In genomic region chr12:95117178-95117599, GRCh38 we compare ENCODE assay signal across 8 cellular contexts. TPM values are rescaled to one million over a fixed set of nuclear protein-coding genes. Genes with fewer than 3 reads are reported as not detected.
DNase-seq lines count a peak whose midpoint lies in the region; ATAC-seq and TF ChIP-seq lines count a peak whose summit lies in the region.

No MANE protein-coding gene starts in this region.

- H3K4me2 ChIP-seq in DND-41 (ENCODE audit: insufficient read depth, low read length) (no peak overlapping the region), Loucy (ENCODE audit: low read depth, low read length, poor library complexity, severe bottlenecking) (peak overlapping the region; percentile 54)

- H3K79me2 ChIP-seq in DND-41 (ENCODE audit: insufficient read depth, low read length), result no peaks in the 10 kb centered on the region
- no peaks in the 10 kb centered on the region for H3K79me2 ChIP-seq in Loucy (ENCODE audit: insufficient read depth, low read length)

- H3K27me3 ChIP-seq in DND-41 (ENCODE audit: insufficient read depth, low read length, poor library complexity) (no peaks in the 10 kb centered on the region), Loucy (ENCODE audit: insufficient read depth, low read length, poor library complexity, severe bottlenecking) (no peaks in the 10 kb centered on the region), SJCRH30 (no peaks in the 10 kb centered on the region)

- no peak overlapping the region for H2AFZ ChIP-seq in DND-41 (ENCODE audit: low read depth, low read length)
- peak overlapping the region; percentile 32; the same call in 1 of the 2 replicates for H2AFZ ChIP-seq in Loucy (ENCODE audit: low read length)

- H3F3A ChIP-seq in Loucy (ENCODE audit: low read depth), result no peaks in the 10 kb centered on the region

- peak; percentile 82 for TF ChIP-seq CTCF in DND-41 (IDR thresholded peaks at IDR 0.05; ENCODE audit: borderline replicate concordance, extremely low read depth, low read length, poor library complexity, severe bottlenecking)
- peak; percentile 83 for TF ChIP-seq CTCF in Loucy (conservative IDR thresholded peaks at IDR 0.05; ENCODE audit: low read length)

- H3K9ac ChIP-seq in DND-41 (ENCODE audit: low read depth, low read length), result no peak overlapping the region
- H3K9ac ChIP-seq in Loucy (ENCODE audit: low read depth, low read length, poor library complexity, severe bottlenecking), result no peak overlapping the region

- H3K9me2 ChIP-seq in Loucy (replicated peaks; ENCODE audit: low read depth, low read length), result no peaks in the 10 kb centered on the region

- no peaks in the 10 kb centered on the region for H4K20me1 ChIP-seq in DND-41 (ENCODE audit: insufficient read depth, low read length)
- no peaks in the 10 kb centered on the region for H4K20me1 ChIP-seq in Loucy (ENCODE audit: insufficient read depth, low read length, poor library complexity, severe bottlenecking)

- H3K27ac ChIP-seq in DND-41 (ENCODE audit: low read length), result no peak overlapping the region
- no peak overlapping the region for H3K27ac ChIP-seq in SJCRH30

- H3K36me3 ChIP-seq in DND-41 (ENCODE audit: insufficient read depth, low read length) (no peaks in the 10 kb centered on the region), Loucy (ENCODE audit: insufficient read depth, low read length) (no peaks in the 10 kb centered on the region), SJCRH30 (no peaks in the 10 kb centered on the region)

- peak; percentile 64 for DNase-seq in DND-41
- DNase-seq in SJCRH30, result peak; percentile 61 to 82
- peak in 3 of 4 experiments; percentile 3 to 23 (median 14) for DNase-seq in activated naive CD4-positive, alpha-beta T cell (lab: John Stamatoyannopoulos, UW)
- peak; percentile 68 for DNase-seq in germinal center (ENCODE audit: low spot score)
- peak; percentile 91 for DNase-seq in pons (ENCODE audit: low spot score)
- no peak for DNase-seq in NCI-H1048 (lab: John Stamatoyannopoulos, UW)

- H3K9me3 ChIP-seq in DND-41 (ENCODE audit: insufficient read depth, low read length, severe bottlenecking), result no peaks in the 10 kb centered on the region
- no peaks in the 10 kb centered on the region for H3K9me3 ChIP-seq in Loucy (ENCODE audit: insufficient read depth, low read depth, low read length)
- no peaks in the 10 kb centered on the region for H3K9me3 ChIP-seq in SJCRH30 (replicated peaks)

- H3K4me1 ChIP-seq in DND-41 (ENCODE audit: insufficient read depth, low read length) (no peaks in the 10 kb centered on the region), Loucy (ENCODE audit: insufficient read depth, low read length, poor library complexity, severe bottlenecking) (peaks cover 11% of the 10 kb centered on the region), SJCRH30 (no peaks in the 10 kb centered on the region)

- H3K4me3 ChIP-seq in DND-41 (ENCODE audit: low read depth in 1 of 2, low read length in 2 of 2) (no peak overlapping the region), Loucy (ENCODE audit: low read length, poor library complexity, severe bottlenecking) (no peak overlapping the region), SJCRH30 (no peak overlapping the region)

- peak; percentile 95 for ATAC-seq in DND-41 (ENCODE audit: insufficient read depth, low read depth)
- peak; percentile 77 for ATAC-seq in GM21723 (IDR thresholded peaks at IDR 0.05; ENCODE audit: unreplicated experiment)

RNA-seq across cellular contexts. Expression of gene NR2C1, which starts 43.8 kb away (rescaled TPM):
- total RNA-seq in SJCRH30 (2014; rRNA removed; shearing (Covaris generic)), result 33.7 and 39.1 TPM in 2 replicates
